8 cellular contexts compared by ENCODE assay signal in the genomic region with DNA sequence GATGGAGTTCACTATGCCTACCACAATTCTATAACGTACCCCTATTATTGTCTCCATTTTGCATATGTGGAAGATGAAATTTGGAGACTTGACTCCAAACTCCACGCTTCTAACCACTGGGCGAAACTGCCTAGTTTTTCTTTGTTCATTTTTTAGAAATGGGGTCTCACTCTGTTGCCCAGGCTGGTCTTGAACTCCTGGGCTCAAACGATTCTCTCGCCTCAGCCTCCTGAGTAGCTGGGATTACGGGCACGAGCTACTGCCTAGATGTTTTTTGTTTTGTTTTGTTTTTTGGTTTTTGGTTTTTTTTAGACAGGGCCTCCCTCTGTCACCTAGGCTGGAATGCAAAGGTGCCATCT. TPM values are rescaled to one million over a fixed set of nuclear protein-coding genes. Genes with fewer than 3 reads are reported as not detected.
DNase-seq lines count a peak whose midpoint lies in the region; ATAC-seq and TF ChIP-seq lines count a peak whose summit lies in the region.

No MANE protein-coding gene starts in this region.

- peak overlapping the region; percentile 96 for H3K4me3 Mint-ChIP-seq in activated CD8-positive, alpha-beta T cell treated with anti-CD3 and anti-CD28 coated beads, Interleukin-2, amount 10 ng/mL, durations not matched to agents 7 days and 5 days

- DNase-seq in heart right ventricle = no peak
- DNase-seq in Right ventricle myocardium inferior (ENCODE audit: missing footprints) = no peak
- DNase-seq in activated CD8-positive, alpha-beta T cell treated with anti-CD3 and anti-CD28 coated beads, Interleukin-2, amount 10 ng/mL, durations not matched to agents 7 days and 5 days = no peak
- DNase-seq in lower lobe of right lung = no peak
- no peak for DNase-seq in middle frontal gyrus (ENCODE audit: extremely low spot score, low spot score)
- no peak for DNase-seq in SW 1271 (lab: John Stamatoyannopoulos, UW)

- H3K4me1 ChIP-seq in heart right ventricle (peaks cover 2 to 44% (median 38%) of the 10 kb centered on the region in 9 donors), lower lobe of right lung (peaks cover 40% of the 10 kb centered on the region), urinary bladder (ENCODE audit: insufficient read depth) (no peaks in the 10 kb centered on the region)

- H3K27me3 ChIP-seq in heart right ventricle = no peaks in the 10 kb centered on the region
- H3K27me3 ChIP-seq in lower lobe of right lung (ENCODE audit: low read depth) = no peaks in the 10 kb centered on the region

- H3K27ac ChIP-seq in heart right ventricle = peak overlapping the region in 9 of 10 donors; percentile 77 to 99 (median 94)
- H3K27ac ChIP-seq in lower lobe of right lung = peak overlapping the region; percentile 98
- peak overlapping the region; percentile 4 for H3K27ac ChIP-seq in urinary bladder (ENCODE audit: low read depth)

- TF ChIP-seq CTCF in heart right ventricle (IDR thresholded peaks at IDR 0.05) (peak in 3 of 9 donors; percentile 1 to 38 (median 31)), lower lobe of right lung (IDR thresholded peaks at IDR 0.05) (no peak)

- POLR2A ChIA-PET in activated CD8-positive, alpha-beta T cell treated with anti-CD3 and anti-CD28 coated beads, Interleukin-2, amount 10 ng/mL, durations not matched to agents 7 days and 5 days (lab: Charles Lee) = interaction anchor here (0.7 to 2.0 kb wide), 10 partner anchors 10 to 179 kb away, joined by 3 to 16 read pairs (median 4); no protein-coding TSS in a partner anchor

- H3K9me3 Mint-ChIP-seq in activated CD8-positive, alpha-beta T cell treated with anti-CD3 and anti-CD28 coated beads, Interleukin-2, amount 10 ng/mL, durations not matched to agents 7 days and 5 days (ENCODE audit: insufficient read depth) = no peaks in the 10 kb centered on the region

- WGBS in heart right ventricle, 2 donors = 51 to 52% methylated on average over 7 of the region's 7 CpGs
- WGBS in urinary bladder = 53% methylated on average over 7 of the region's 7 CpGs

- peaks cover 43% of the 10 kb centered on the region for H3K4me1 Mint-ChIP-seq in activated CD8-positive, alpha-beta T cell treated with anti-CD3 and anti-CD28 coated beads, Interleukin-2, amount 10 ng/mL, durations not matched to agents 7 days and 5 days (ENCODE audit: low read depth)

- peak overlapping the region; percentile 99 for H3K27ac Mint-ChIP-seq in activated CD8-positive, alpha-beta T cell treated with anti-CD3 and anti-CD28 coated beads, Interleukin-2, amount 10 ng/mL, durations not matched to agents 7 days and 5 days

- H3K4me3 ChIP-seq in heart right ventricle (peak overlapping the region in 7 of 10 donors; percentile 80 to 98 (median 87)), lower lobe of right lung (peak overlapping the region; percentile 97), urinary bladder (ENCODE audit: low read depth, low read length) (no peak overlapping the region)

- peaks cover 0 to 32% (median 22%) of the 10 kb centered on the region in 9 donors for H3K36me3 ChIP-seq in heart right ventricle
- peaks cover 31% of the 10 kb centered on the region for H3K36me3 ChIP-seq in lower lobe of right lung
- H3K36me3 ChIP-seq in urinary bladder (ENCODE audit: insufficient read depth) = peaks cover 2% of the 10 kb centered on the region

- no peaks in the 10 kb centered on the region for H3K9me3 ChIP-seq in heart right ventricle
- H3K9me3 ChIP-seq in lower lobe of right lung = no peaks in the 10 kb centered on the region

- H3K27me3 Mint-ChIP-seq in activated CD8-positive, alpha-beta T cell treated with anti-CD3 and anti-CD28 coated beads, Interleukin-2, amount 10 ng/mL, durations not matched to agents 7 days and 5 days (ENCODE audit: low read depth) = peaks cover 2% of the 10 kb centered on the region

- CTCF ChIA-PET in activated CD8-positive, alpha-beta T cell treated with anti-CD3 and anti-CD28 coated beads, Interleukin-2, amount 10 ng/mL, durations not matched to agents 7 days and 5 days (lab: Charles Lee) = interaction anchor here (0.6 to 3.1 kb wide), 34 partner anchors 9 to 236 kb away, joined by 3 to 22 read pairs (median 4); a partner anchor contains a TSS

- ATAC-seq in heart right ventricle = peak in 1 of 8 donors; percentile 8
- ATAC-seq in Right ventricle myocardium inferior = no peak
- ATAC-seq in activated CD8-positive, alpha-beta T cell treated with anti-CD3 and anti-CD28 coated beads, Interleukin-2, amount 10 ng/mL, durations not matched to agents 7 days and 5 days = no peak
- no peak for ATAC-seq in lower lobe of right lung
- no peak for ATAC-seq in HG02970 (IDR thresholded peaks at IDR 0.05; ENCODE audit: low FRiP score, unreplicated experiment)

- H3K36me3 Mint-ChIP-seq in activated CD8-positive, alpha-beta T cell treated with anti-CD3 and anti-CD28 coated beads, Interleukin-2, amount 10 ng/mL, durations not matched to agents 7 days and 5 days (ENCODE audit: low read depth) = peaks cover 42% of the 10 kb centered on the region

- intact Hi-C loops in heart right ventricle (cut with DNase I) (loop anchor here in 2 of 10 donors (1.0 to 10.0 kb wide), 3 partner anchors 32 to 55 kb away; a partner anchor contains a TSS), Right ventricle myocardium inferior (cut with DNase I) (loop anchor here (5.0 kb wide), 1 partner anchor 135 kb away; no protein-coding TSS in a partner anchor), lower lobe of right lung (cut with DNase I) (no loop called here)

RNA-seq across cellular contexts. Expression of a gene that starts 0.6 kb away (rescaled TPM):
- total RNA-seq in heart right ventricle (1,000 to 10,000 TPM in 2 of 10 donors, 100 to 1,000 TPM in 8; 827 to 1,102 (median 884) TPM), Right ventricle myocardium inferior (953 TPM), lower lobe of right lung (1,243 TPM), urinary bladder (2,355 TPM)
- polyA plus RNA-seq in heart right ventricle (1,000 to 10,000 TPM; 1,113 to 2,488 TPM), urinary bladder (2,449 TPM)
- 1,000 to 10,000 TPM; 1,764 to 1,890 TPM for total RNA-seq in activated CD8-positive, alpha-beta T cell treated with anti-CD3 and anti-CD28 coated beads, Interleukin-2, amount 10 ng/mL, durations not matched to agents 7 days and 5 days

RNA-seq across cellular contexts. Expression of a gene that starts 45.5 kb away (rescaled TPM):
- 10 to 100 TPM; 46.9 to 99.0 (median 68.4) TPM for total RNA-seq in heart right ventricle
- 10 to 100 TPM in 1 of 2 donors, 1 to 10 TPM in 1; 9.2 to 39.5 TPM for polyA plus RNA-seq in heart right ventricle
- 56.7 TPM for total RNA-seq in Right ventricle myocardium inferior
- under 1 TPM; 0.31 to 0.53 TPM for total RNA-seq in activated CD8-positive, alpha-beta T cell treated with anti-CD3 and anti-CD28 coated beads, Interleukin-2, amount 10 ng/mL, durations not matched to agents 7 days and 5 days
- total RNA-seq in lower lobe of right lung = 6.4 TPM
- 10.7 TPM for total RNA-seq in urinary bladder
- polyA plus RNA-seq in urinary bladder = 10.8 TPM

Comparison
In these comparisons a context has a peak if more than half of its experiments do, and no peak if none do; other contexts are left out.
1. H3K27ac ChIP-seq: peak in every context shown above with its lines; median percentile 98 in lower lobe of right lung; 94 in heart right ventricle; 4 in urinary bladder.